7 cellular contexts compared by ENCODE assay signal in the genomic region with DNA sequence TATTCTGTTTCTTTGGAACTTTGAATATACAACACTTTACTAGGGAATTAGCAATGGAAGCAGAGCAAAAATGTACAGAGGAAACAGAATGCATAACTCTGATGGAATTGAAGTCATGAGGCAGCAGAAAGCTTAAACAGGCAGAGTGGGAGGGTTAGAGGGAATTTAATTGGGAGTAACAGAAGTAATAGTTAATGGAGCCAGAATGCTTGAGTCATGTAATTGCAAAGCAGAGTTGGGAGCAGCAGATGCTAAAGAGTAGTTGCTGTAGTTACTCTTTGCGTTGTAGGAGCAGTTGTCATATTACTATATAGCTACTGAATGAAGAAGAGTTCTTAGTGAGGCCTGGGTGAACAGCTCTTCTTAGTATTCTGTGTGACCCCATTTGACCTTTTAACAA.
DNase-seq lines count a peak whose midpoint lies in the region; TF ChIP-seq lines count a peak whose summit lies in the region.
"Not testable (repeated sequence)": the region's sequence is repeated elsewhere in the genome, so short reads cannot be mapped to it uniquely, and the experiment has no call there.

No MANE protein-coding gene starts in this region.

- not testable (repeated sequence) for H3K4me3 ChIP-seq in fibroblast of villous mesenchyme (ENCODE audit: low read depth, low read length)

- DNase-seq in AG09319 (ENCODE audit: extremely low read depth, low read depth) (peak; percentile 22), EH (ENCODE audit: low read depth) (peak; percentile 58), HFFc6 (peak; percentile 64), NCI-H69 (lab: John Stamatoyannopoulos, UW) (peak; percentile 20), amniotic stem cell (lab: John Stamatoyannopoulos, UW) (peak; percentile 4), fibroblast of villous mesenchyme (ENCODE audit: low read depth) (peak; percentile 11), stromal cell of bone marrow (ENCODE audit: low read depth) (peak; percentile 26)

- not testable (repeated sequence) for H3K27me3 Mint-ChIP-seq in HFFc6 (ENCODE audit: insufficient read depth)

- not testable (repeated sequence) for H3K9me3 Mint-ChIP-seq in HFFc6

- not testable (repeated sequence) for TF ChIP-seq CTCF in AG09319 (IDR thresholded peaks at IDR 0.05; ENCODE audit: low read depth, low read length); HFFc6 (IDR thresholded peaks at IDR 0.05); fibroblast of villous mesenchyme (IDR thresholded peaks at IDR 0.05; ENCODE audit: insufficient read depth, low read depth, low read length)

- H3K36me3 Mint-ChIP-seq in HFFc6 (ENCODE audit: low read depth), result peaks cover 18% of the 10 kb centered on the region

- H3K27ac Mint-ChIP-seq in HFFc6, result peak overlapping the region; percentile 53; the same call in 1 of the 2 replicates

- not testable (repeated sequence) for H3K4me3 Mint-ChIP-seq in HFFc6

- peaks cover 12% of the 10 kb centered on the region for H3K4me1 Mint-ChIP-seq in HFFc6 (ENCODE audit: low read depth)

Comparison
In these comparisons a context has a peak if more than half of its experiments do, and no peak if none do; other contexts are left out.
1. DNase-seq: peak in every context shown above with its lines; median percentile 64 in HFFc6; 58 in EH; 26 in stromal cell of bone marrow; 22 in AG09319; 20 in NCI-H69; 11 in fibroblast of villous mesenchyme; 4 in amniotic stem cell.